ENCODE assay signal across 13 cellular contexts in the genomic region with DNA sequence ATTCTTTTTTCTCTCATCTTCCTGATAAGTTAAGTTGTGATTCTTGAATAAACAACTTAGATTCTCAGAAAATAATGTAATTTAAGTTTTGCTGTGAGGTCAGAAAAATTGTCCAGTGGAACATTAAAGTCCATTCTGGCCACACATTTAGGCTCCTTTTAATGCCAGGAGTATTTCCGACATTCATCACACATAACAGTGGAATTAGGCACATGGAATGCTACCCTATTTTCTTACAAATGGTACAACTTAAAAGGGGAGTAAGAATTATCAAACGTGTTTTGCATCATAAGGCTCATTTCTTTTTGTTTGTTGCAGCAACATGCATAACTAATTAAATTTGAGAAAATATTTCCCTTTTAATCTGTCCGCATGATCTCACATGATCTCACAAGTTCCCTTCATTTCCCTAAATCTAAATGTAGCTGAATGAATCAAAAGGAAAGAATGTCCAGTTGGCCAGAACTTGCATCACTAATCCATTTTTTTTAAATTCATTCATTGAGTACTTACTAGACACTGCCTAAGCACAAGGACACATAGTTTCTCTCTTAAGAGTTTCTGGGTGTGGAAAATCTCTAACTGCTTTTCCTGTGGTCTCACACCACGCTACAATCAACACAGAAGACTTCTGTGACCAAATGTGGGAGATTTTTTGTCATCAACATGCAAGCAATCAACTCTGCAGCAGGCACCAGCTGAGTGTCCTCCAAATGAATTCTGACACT. TPM values are rescaled to one million over a fixed set of nuclear protein-coding genes. Genes with fewer than 3 reads are reported as not detected.
DNase-seq lines count a peak whose midpoint lies in the region; ATAC-seq and TF ChIP-seq lines count a peak whose summit lies in the region.
"Had no signal": no experiment of that assay in that cellular context is flagged by ENCODE, and none has a peak within 500 bp of the region (broad histone marks: within the 10 kb centered on the region; RNA-seq: fewer than 3 reads in every experiment).

No MANE protein-coding gene starts in this region.

- H3K9me3 ChIP-seq in right atrium auricular region (no peaks in the 10 kb centered on the region), smooth muscle cell (replicated peaks; ENCODE audit: low read depth) (no peaks in the 10 kb centered on the region), MM.1S (replicated peaks; ENCODE audit: insufficient read depth, low read length) (no peaks in the 10 kb centered on the region), WERI-Rb-1 (ENCODE audit: severe bottlenecking) (no peaks in the 10 kb centered on the region)

- H2AFZ ChIP-seq in smooth muscle cell (ENCODE audit: low read depth) (no peak overlapping the region), MM.1S (ENCODE audit: low read length) (no peak overlapping the region)

- H3K4me2 ChIP-seq in smooth muscle cell (no peak overlapping the region), MM.1S (ENCODE audit: low read depth, low read length) (no peak overlapping the region)

- TF ChIP-seq CTCF in brain microvascular endothelial cell (IDR thresholded peaks at IDR 0.05; ENCODE audit: low read depth, low read length, missing control alignments) = no peak
- no peak for TF ChIP-seq CTCF in right atrium auricular region (IDR thresholded peaks at IDR 0.05)
- no peak for TF ChIP-seq CTCF in smooth muscle cell (IDR thresholded peaks at IDR 0.05; ENCODE audit: borderline replicate concordance, insufficient read depth, poor library complexity, severe bottlenecking)
- TF ChIP-seq CTCF in MM.1S (IDR thresholded peaks at IDR 0.05; ENCODE audit: low read length) = no peak
- TF ChIP-seq CTCF in WERI-Rb-1 (IDR thresholded peaks at IDR 0.05; ENCODE audit: low read depth, low read length) = no peak

- no peaks in the 10 kb centered on the region for H3K79me2 ChIP-seq in smooth muscle cell (ENCODE audit: low read depth)
- H3K79me2 ChIP-seq in MM.1S (ENCODE audit: low read length) = no peaks in the 10 kb centered on the region

- H3K9me2 ChIP-seq in MM.1S (replicated peaks; ENCODE audit: insufficient read depth, low read length) = no peaks in the 10 kb centered on the region

- H3F3A ChIP-seq in smooth muscle cell (ENCODE audit: low read depth) (no peaks in the 10 kb centered on the region), MM.1S (ENCODE audit: insufficient read depth, low read length) (no peaks in the 10 kb centered on the region)

- no peak overlapping the region for H3K9ac ChIP-seq in smooth muscle cell (ENCODE audit: low read depth)
- H3K9ac ChIP-seq in MM.1S (ENCODE audit: low read length) = no peak overlapping the region

- H4K20me1 ChIP-seq in smooth muscle cell (ENCODE audit: low read depth) = no peaks in the 10 kb centered on the region
- no peaks in the 10 kb centered on the region for H4K20me1 ChIP-seq in MM.1S (ENCODE audit: insufficient read depth, low read length)

- H3K27me3 ChIP-seq in brain microvascular endothelial cell (replicated peaks) = no peaks in the 10 kb centered on the region
- no peaks in the 10 kb centered on the region for H3K27me3 ChIP-seq in right atrium auricular region
- no peaks in the 10 kb centered on the region for H3K27me3 ChIP-seq in smooth muscle cell (ENCODE audit: low read depth)
- H3K27me3 ChIP-seq in MM.1S (replicated peaks; ENCODE audit: insufficient read depth, low read length) = no peaks in the 10 kb centered on the region
- no peaks in the 10 kb centered on the region for H3K27me3 ChIP-seq in WERI-Rb-1 (ENCODE audit: insufficient read depth, low read depth, severe bottlenecking)

- peaks cover 0 to 39% of the 10 kb centered on the region in 2 donors for H3K4me1 ChIP-seq in right atrium auricular region
- no peaks in the 10 kb centered on the region for H3K4me1 ChIP-seq in smooth muscle cell (ENCODE audit: low read depth)
- no peaks in the 10 kb centered on the region for H3K4me1 ChIP-seq in MM.1S (ENCODE audit: low read length)

- DNase-seq in GM04504 (ENCODE audit: low read depth) = peak; percentile 72
- peak; percentile 27 for DNase-seq in brain microvascular endothelial cell
- no peak for DNase-seq in right atrium auricular region (ENCODE audit: low spot score)
- no peak for DNase-seq in smooth muscle cell (lab: John Stamatoyannopoulos, UW; ENCODE audit: unreplicated experiment)
- no peak for DNase-seq in medulla oblongata (ENCODE audit: extremely low spot score)
- no peak for DNase-seq in MM.1S
- no peak for DNase-seq in WERI-Rb-1
- DNase-seq: activated CD4-positive, alpha-beta T cell treated with anti-CD3 and anti-CD28 coated beads, Interleukin-2, amount 50 U/mL, for 48 hours; activated naive CD4-positive, alpha-beta T cell treated with anti-CD3 and anti-CD28 coated beads, Interleukin-2, amount 10 ng/mL, durations not matched to agents 7 days and 5 days; NCI-H524 treated with DMSO at 0.1 percent for 48 hours; stimulated activated naive CD8-positive, alpha-beta T cell treated with anti-CD3 and anti-CD28 coated beads, Interleukin-15, amount 100 ng/mL, for 72 hours had no signal

- H3K4me3 ChIP-seq in brain microvascular endothelial cell (ENCODE audit: low read depth, low read length) (no peak overlapping the region), right atrium auricular region (no peak overlapping the region), smooth muscle cell (no peak overlapping the region), MM.1S (ENCODE audit: low read length) (no peak overlapping the region), WERI-Rb-1 (ENCODE audit: low read depth, low read length) (no peak overlapping the region)

- in situ Hi-C loops in brain microvascular endothelial cell (cut with HindIII; ENCODE audit: low pct_ligation_motif_present, low sequenced_read_pairs) = no loop called here

- H3K27ac ChIP-seq in brain microvascular endothelial cell (peak overlapping the region; percentile 29), right atrium auricular region (peak overlapping the region; percentile 35 to 82), smooth muscle cell (ENCODE audit: low read depth) (peak overlapping the region; percentile 38), MM.1S (ENCODE audit: low read length) (no peak overlapping the region), WERI-Rb-1 (no peak overlapping the region)

- H3K36me3 ChIP-seq in brain microvascular endothelial cell (replicated peaks) (no peaks in the 10 kb centered on the region), right atrium auricular region (peaks cover 21% of the 10 kb centered on the region), smooth muscle cell (ENCODE audit: low read depth) (no peaks in the 10 kb centered on the region), MM.1S (replicated peaks; ENCODE audit: insufficient read depth, low read length) (no peaks in the 10 kb centered on the region), WERI-Rb-1 (no peaks in the 10 kb centered on the region)

- ATAC-seq in HG02763 (IDR thresholded peaks at IDR 0.05; ENCODE audit: unreplicated experiment) = no peak
- ATAC-seq: stimulated activated naive CD8-positive, alpha-beta T cell treated with anti-CD3 and anti-CD28 coated beads, Interleukin-15, amount 100 ng/mL, for 72 hours had no signal

- WGBS in smooth muscle cell (ENCODE audit: low lambda C conversion rate) = 79% methylated on average over 4 of the region's 4 CpGs

RNA-seq across cellular contexts. Expression of a gene that starts 22.0 kb away (rescaled TPM):
- total RNA-seq in right atrium auricular region = 100 to 1,000 TPM; 501 to 627 TPM
- total RNA-seq in smooth muscle cell = not detected in 2 replicates
- polyA plus RNA-seq in smooth muscle cell = not detected in 2 replicates
- total RNA-seq: mononuclear cell had no signal

Comparison
In these comparisons a context has a peak if more than half of its experiments do, and no peak if none do; other contexts are left out.
1. DNase-seq: peak in GM04504 (single experiment) and brain microvascular endothelial cell (single experiment); none in right atrium auricular region (single experiment), smooth muscle cell (single experiment), medulla oblongata (single experiment), MM.1S (single experiment) and WERI-Rb-1 (single experiment).
2. H3K27ac ChIP-seq: peak in brain microvascular endothelial cell (single experiment), right atrium auricular region (2 of 2) and smooth muscle cell (single experiment); none in MM.1S (single experiment) and WERI-Rb-1 (single experiment).
3. RNA of a gene that starts 22.0 kb away (total RNA-seq): 501 to 627 TPM in right atrium auricular region; not detected in smooth muscle cell; every median in the first group is over 100 times any median in the second.